1 cellular context compared by ENCODE assay signal in genomic region chr17:8859029-8859803, GRCh38.
TF ChIP-seq lines count a peak whose summit lies in the region.

No MANE protein-coding gene starts in this region.

TF ChIP-seq in K562, 482 proteins besides CTCF, POLR2A, EP300 and RAD21 (continued from another document):
- TF ChIP-seq GMEB1 (CRISPR knock-in tag; IDR thresholded peaks at IDR 0.05): no peak
- no peak for TF ChIP-seq PKNOX1 (IDR thresholded peaks at IDR 0.05)
- no peak for TF ChIP-seq CEBPG (CRISPR knock-in tag; IDR thresholded peaks at IDR 0.05)
- 0 out of 4 replicates have a peak, but pooled peaks of 1 of the 2 experiments have one; percentile 20 for TF ChIP-seq CEBPG (tag; conservative IDR thresholded peaks at IDR 0.05 in 1 of 2, IDR thresholded peaks at IDR 0.05 in 1 of 2)
- TF ChIP-seq DACH1 (IDR thresholded peaks at IDR 0.05; ENCODE audit: partially characterized antibody): no peak
- no peak for TF ChIP-seq POU5F1 (IDR thresholded peaks at IDR 0.05; ENCODE audit: borderline replicate concordance, low read depth, low read length, partially characterized antibody)
- TF ChIP-seq AFF1 (IDR thresholded peaks at IDR 0.05; ENCODE audit: low read depth in 1 of 2, partially characterized antibody in 2 of 2): no peak
- TF ChIP-seq KLF13 (tag; IDR thresholded peaks at IDR 0.05; ENCODE audit: borderline replicate concordance, low read depth): no peak
- TF ChIP-seq L3MBTL2 (IDR thresholded peaks at IDR 0.05): 0 out of 2 replicates have a peak, but pooled peaks have one; percentile 20
- no peak for TF ChIP-seq NCOA1 (IDR thresholded peaks at IDR 0.05; ENCODE audit: low read depth)
- TF ChIP-seq XRCC5 (IDR thresholded peaks at IDR 0.05; ENCODE audit: low read depth, low read length): no peak
- TF ChIP-seq FOSL1 (tag; conservative IDR thresholded peaks at IDR 0.05): peak; percentile 73
- TF ChIP-seq KDM5B (IDR thresholded peaks at IDR 0.05; ENCODE audit: insufficient replicate concordance, low read depth, low read length): no peak
- no peak for TF ChIP-seq ZNF518B (CRISPR knock-in tag; IDR thresholded peaks at IDR 0.05)
- TF ChIP-seq E4F1 (CRISPR knock-in tag; IDR thresholded peaks at IDR 0.05; ENCODE audit: borderline replicate concordance): no peak
- no peak for TF ChIP-seq GABPB2 (CRISPR knock-in tag; conservative IDR thresholded peaks at IDR 0.05)
- TF ChIP-seq ARID1B (IDR thresholded peaks at IDR 0.05): no peak
- no peak for TF ChIP-seq POLR2AphosphoS2 (IDR thresholded peaks at IDR 0.05; ENCODE audit: low read length)
- peak; percentile 9; the same call in 1 of the 2 replicates for TF ChIP-seq ATF3 (IDR thresholded peaks at IDR 0.05)
- no peak for TF ChIP-seq ATF3 (CRISPR knock-in tag; conservative IDR thresholded peaks at IDR 0.05)
- TF ChIP-seq EGR1 (conservative IDR thresholded peaks at IDR 0.05): peak; percentile 45; the same call in 1 of the 2 replicates
- no peak for TF ChIP-seq ZKSCAN1 (IDR thresholded peaks at IDR 0.05; ENCODE audit: low read depth, low read length)
- TF ChIP-seq SETDB1 (IDR thresholded peaks at IDR 0.05; ENCODE audit: low read length): no peak
- 0 out of 2 replicates have a peak, but pooled peaks have one; percentile 24 for TF ChIP-seq CEBPB (tag; IDR thresholded peaks at IDR 0.05)
- TF ChIP-seq ZKSCAN8 (CRISPR knock-in tag; IDR thresholded peaks at IDR 0.05): no peak
- TF ChIP-seq ZNF3 (CRISPR knock-in tag; IDR thresholded peaks at IDR 0.05): no peak
- no peak for TF ChIP-seq THRB (CRISPR knock-in tag; conservative IDR thresholded peaks at IDR 0.05)
- no peak for TF ChIP-seq ZNF507 (tag; conservative IDR thresholded peaks at IDR 0.05)
- peak; percentile 89 for TF ChIP-seq TOE1 (IDR thresholded peaks at IDR 0.05; ENCODE audit: borderline replicate concordance)
- no peak for TF ChIP-seq TOE1 (CRISPR knock-in tag; IDR thresholded peaks at IDR 0.05; ENCODE audit: borderline replicate concordance, low read depth)
- TF ChIP-seq SP2 (IDR thresholded peaks at IDR 0.05; ENCODE audit: extremely low read depth, low read depth, low read length, poor library complexity, severe bottlenecking): no peak
- TF ChIP-seq MCM3 (IDR thresholded peaks at IDR 0.05): no peak
- TF ChIP-seq ZNF639 (CRISPR knock-in tag; conservative IDR thresholded peaks at IDR 0.05 in 1 of 2, IDR thresholded peaks at IDR 0.05 in 1 of 2): 0 out of 4 replicates have a peak, but pooled peaks of 1 of the 2 experiments have one; percentile 36
- no peak for TF ChIP-seq CBX8 (IDR thresholded peaks at IDR 0.05; ENCODE audit: borderline replicate concordance, extremely low read depth, low read depth, low read length, poor library complexity, severe bottlenecking)
- no peak for TF ChIP-seq ERF (CRISPR knock-in tag; IDR thresholded peaks at IDR 0.05)
- TF ChIP-seq ZNF696 (CRISPR knock-in tag; conservative IDR thresholded peaks at IDR 0.05): no peak
- no peak for TF ChIP-seq PRMT5 (CRISPR knock-in tag; IDR thresholded peaks at IDR 0.05)
